Comparison of ENCODE assay signal across 24 cellular contexts in genomic region chr20:16327606-16328005, GRCh38.
DNase-seq lines count a peak whose midpoint lies in the region; ATAC-seq, FAIRE-seq and TF ChIP-seq lines count a peak whose summit lies in the region.
"Had no signal": no experiment of that assay in that cellular context is flagged by ENCODE, and none has a peak within 500 bp of the region (broad histone marks: within the 10 kb centered on the region; RNA-seq: fewer than 3 reads in every experiment).

No MANE protein-coding gene starts in this region.

- H3K27me3 ChIP-seq in right atrium auricular region = no peaks in the 10 kb centered on the region
- H3K27me3 ChIP-seq in heart left ventricle = no peaks in the 10 kb centered on the region
- H3K27me3 ChIP-seq in psoas muscle (ENCODE audit: insufficient read depth in 3 of 3, low read length in 2 of 3) = no peaks in the 10 kb centered on the region
- H3K27me3 ChIP-seq: BLaER1 had no signal

- ATAC-seq in Right ventricle myocardium inferior = peak; percentile 69
- peak; percentile 64 to 84 (median 78) for ATAC-seq in heart left ventricle
- ATAC-seq in psoas muscle = peak; percentile 64 to 85 (median 72)
- ATAC-seq: CD8-positive, alpha-beta T cell; GM12878 had no signal

- no peak overlapping the region for H3K4me3 ChIP-seq in right atrium auricular region
- H3K4me3 ChIP-seq in heart left ventricle = no peak overlapping the region
- no peak overlapping the region for H3K4me3 ChIP-seq in psoas muscle
- H3K4me3 ChIP-seq: BLaER1, GM12878, GM23248 had no signal

- 65 to 78% (median 68%) methylated on average over 1 of the region's 1 CpG for WGBS in heart left ventricle, 4 donors
- WGBS in psoas muscle, 3 donors = 97 to 100% (median 98%) methylated on average over 1 of the region's 1 CpG

- H3K9me3 ChIP-seq in right atrium auricular region (peaks cover 0 to 3% of the 10 kb centered on the region in 2 donors), heart left ventricle (peaks cover 0 to 16% (median 1%) of the 10 kb centered on the region in 12 donors), psoas muscle (no peaks in the 10 kb centered on the region)
- H3K9me3 ChIP-seq: Caco-2 had no signal

- H3K36me3 ChIP-seq in right atrium auricular region (peaks cover 9% of the 10 kb centered on the region), heart left ventricle (peaks cover 0 to 16% (median 0%) of the 10 kb centered on the region in 9 donors), psoas muscle (ENCODE audit: insufficient read depth in 1 of 2, low read depth in 1 of 2) (no peaks in the 10 kb centered on the region)

- no peak for FAIRE-seq in RCC 7860 (lab: Jason Lieb, UNC)
- FAIRE-seq: A204.1, D721Med, GM12878, GM19239, H1 had no signal

- H3K27ac ChIP-seq in right atrium auricular region (no peak overlapping the region), heart left ventricle (no peak overlapping the region), psoas muscle (no peak overlapping the region)
- H3K27ac ChIP-seq: 22Rv1, BLaER1, C4-2B, GM23248 had no signal

- no peak for TF ChIP-seq POLR2A in heart left ventricle (IDR thresholded peaks at IDR 0.05)

- intact Hi-C loops in Right ventricle myocardium inferior (cut with DNase I) = no loop called here
- intact Hi-C loops in heart left ventricle (cut with DNase I) = no loop called here
- intact Hi-C loops in cardiac septum (cut with DNase I) = no loop called here
- intact Hi-C loops in psoas muscle (cut with DNase I) = no loop called here

- H3K4me1 ChIP-seq in right atrium auricular region = no peaks in the 10 kb centered on the region
- H3K4me1 ChIP-seq in heart left ventricle = peaks cover 0 to 5% (median 0%) of the 10 kb centered on the region in 12 donors
- H3K4me1 ChIP-seq in psoas muscle = peaks cover 8% of the 10 kb centered on the region
- H3K4me1 ChIP-seq: BLaER1 had no signal

- no peak for TF ChIP-seq CTCF in right atrium auricular region (IDR thresholded peaks at IDR 0.05)
- no peak for TF ChIP-seq CTCF in heart left ventricle (IDR thresholded peaks at IDR 0.05)
- no peak for TF ChIP-seq CTCF in psoas muscle (IDR thresholded peaks at IDR 0.05)

- DNase-seq in Right ventricle myocardium inferior (ENCODE audit: missing footprints) = no peak
- DNase-seq in right atrium auricular region (ENCODE audit: low spot score) = no peak
- DNase-seq in heart left ventricle = no peak
- no peak for DNase-seq in cardiac septum (ENCODE audit: low spot score)
- DNase-seq in psoas muscle = no peak
- no peak for DNase-seq in RCC 7860 (ENCODE audit: low spot score)
- DNase-seq: Caco-2; CD4-positive, CD25-positive, alpha-beta regulatory T cell; CD8-positive, alpha-beta T cell; DMS 273 treated with DMSO at 0.1 percent for 48 hours; DMS79; EL; GDM1; GM23248; H7; HCEC 1CT had no signal
